ENCODE assay signal across 27 cellular contexts in genomic region chr1:246128494-246129069, GRCh38.
A peak's percentile ranks its signal among the peaks of the same experiment; 100 is the strongest.
DNase-seq lines count a peak whose midpoint lies in the region; ATAC-seq, FAIRE-seq and TF ChIP-seq lines count a peak whose summit lies in the region.
"Had no signal": no experiment of that assay in that cellular context is flagged by ENCODE, and none has a peak within 500 bp of the region (broad histone marks: within the 10 kb centered on the region; RNA-seq: fewer than 3 reads in every experiment).

No MANE protein-coding gene starts in this region.

- no peak overlapping the region for H3K9ac ChIP-seq in GM12878 (ENCODE audit: control insufficient read depth, insufficient read depth, low read length)
- H3K9ac ChIP-seq: BLaER1 treated with 17β-estradiol and CSF1 and Interleukin-3, amounts not matched to agents 10 nM and 100 nM had no signal

- no peaks in the 10 kb centered on the region for H3K36me3 ChIP-seq in GM12878 (ENCODE audit: control insufficient read depth in 2 of 2, insufficient read depth in 2 of 2, low read length in 1 of 2)
- H3K36me3 ChIP-seq: MG63 had no signal

- no peak for TF ChIP-seq EP300 in GM12878 (IDR thresholded peaks at IDR 0.05; ENCODE audit: borderline replicate concordance in 1 of 2, control insufficient read depth in 1 of 2, low read depth in 2 of 2, low read length in 2 of 2)

- no peak overlapping the region for H3K4me2 ChIP-seq in GM12878 (ENCODE audit: control insufficient read depth, insufficient read depth)
- H3K4me2 ChIP-seq: BLaER1 treated with 17β-estradiol and CSF1 and Interleukin-3, amounts not matched to agents 10 nM and 100 nM had no signal

- peaks cover 1% of the 10 kb centered on the region; the same call in 1 of the 3 replicates for H3K9me3 ChIP-seq in GM12878 (replicated peaks; ENCODE audit: control insufficient read depth, insufficient read depth, low read length)
- H3K9me3 ChIP-seq: BLaER1 treated with 17β-estradiol and CSF1 and Interleukin-3, amounts not matched to agents 10 nM and 100 nM; MG63 had no signal

- SMC1A ChIA-PET in GM12878 (lab: Charles Lee; ENCODE audit: uncharacterized antibody, unreplicated experiment) = no interaction called here

- H3K27ac ChIP-seq in GM12878 (ENCODE audit: control insufficient read depth, insufficient read depth) = no peak overlapping the region
- H3K27ac ChIP-seq: BLaER1 treated with 17β-estradiol and CSF1 and Interleukin-3, amounts not matched to agents 10 nM and 100 nM had no signal

- ATAC-seq in GM19023 (IDR thresholded peaks at IDR 0.05; ENCODE audit: unreplicated experiment) = peak; percentile 82
- ATAC-seq in HG02885 (IDR thresholded peaks at IDR 0.05; ENCODE audit: poor library complexity, unreplicated experiment) = peak; percentile 64
- peak; percentile 81 for ATAC-seq in GM12878
- ATAC-seq: sciatic nerve had no signal

- POLR2A ChIA-PET in GM12878 (lab: Charles Lee) = no interaction called here

- no peak for TF ChIP-seq POLR2A in GM12878 (IDR thresholded peaks at IDR 0.05; ENCODE audit: low read depth, low read length)

- H3K79me2 ChIP-seq in GM12878 (ENCODE audit: control insufficient read depth, insufficient read depth, low read length) = no peaks in the 10 kb centered on the region

- CTCF ChIA-PET in GM12878 (lab: Yijun Ruan, JAX) = interaction anchor here (1.7 kb wide), 1 partner anchor 86 kb away, joined by 4 read pairs; no protein-coding TSS in a partner anchor

- in situ Hi-C loops in GM12878 (cut with MboI) = no loop called here

- no peaks in the 10 kb centered on the region for H4K20me1 ChIP-seq in GM12878 (ENCODE audit: control insufficient read depth, insufficient read depth)
- H4K20me1 ChIP-seq: BLaER1 treated with 17β-estradiol and CSF1 and Interleukin-3, amounts not matched to agents 10 nM and 100 nM had no signal

- intact Hi-C loops in GM12878 (cut with micrococcal nuclease; ENCODE audit: unreplicated experiment) = no loop called here

- H3K27me3 ChIP-seq in GM12878 (replicated peaks in 1 of 2; ENCODE audit: control insufficient read depth in 2 of 2, insufficient read depth in 2 of 2, low read length in 1 of 2) = no peaks in the 10 kb centered on the region
- H3K27me3 ChIP-seq: BLaER1 treated with 17β-estradiol and CSF1 and Interleukin-3, amounts not matched to agents 10 nM and 100 nM; MG63 had no signal

- WGBS in GM12878 (ENCODE audit: insufficient coverage, insufficient replicate concordance, low lambda C conversion rate, missing lambda C conversion rate) = 83% methylated on average over 9 of the region's 9 CpGs

- no peak for TF ChIP-seq CTCF in GM12865 (IDR thresholded peaks at IDR 0.05; ENCODE audit: insufficient read depth, low read depth, low read length, missing control alignments)
- no peak for TF ChIP-seq CTCF in GM12878 (IDR thresholded peaks at IDR 0.05 in 2 of 3, conservative IDR thresholded peaks at IDR 0.05 in 1 of 3; ENCODE audit: control insufficient read depth in 2 of 3, extremely low read depth in 1 of 3, insufficient read depth in 1 of 3, low read depth in 3 of 3, low read length in 3 of 3)

- RAD21 ChIA-PET in GM12878 (lab: Charles Lee; ENCODE audit: unreplicated experiment) = no interaction called here

- no peak overlapping the region for H2AFZ ChIP-seq in GM12878 (ENCODE audit: control insufficient read depth, low read depth, low read length)

- H3K4me1 ChIP-seq in GM12878 (ENCODE audit: control insufficient read depth, insufficient read depth, low read length) = no peaks in the 10 kb centered on the region; the same call in 1 of the 2 replicates
- H3K4me1 ChIP-seq: BLaER1 treated with 17β-estradiol and CSF1 and Interleukin-3, amounts not matched to agents 10 nM and 100 nM had no signal

- H3K4me3 ChIP-seq in GM12865 (ENCODE audit: low read depth, low read length) = no peak overlapping the region
- H3K4me3 ChIP-seq in GM12878 = no peak overlapping the region
- H3K4me3 ChIP-seq: BLaER1 treated with 17β-estradiol and CSF1 and Interleukin-3, amounts not matched to agents 10 nM and 100 nM; MG63 had no signal

- peak; percentile 48 for DNase-seq in GM12865 (ENCODE audit: low read depth)
- no peak for DNase-seq in GM12878 (ENCODE audit: low read depth, low spot score)
- no peak for DNase-seq in OCI-M2 (lab: John Stamatoyannopoulos, UW; ENCODE audit: unreplicated experiment)
- no peak for DNase-seq in GM19239 (ENCODE audit: insufficient read length, low spot score)
- DNase-seq in activated T-cell treated with anti-CD3 and anti-CD28 coated beads, Interleukin-2, amount 50 U/mL, for 1 hour = no peak
- DNase-seq: activated CD4-positive, alpha-beta T cell treated with anti-CD3 and anti-CD28 coated beads for 4 hours; activated naive CD8-positive, alpha-beta T cell treated with anti-CD3 and anti-CD28 coated beads, Interleukin-2, amount 10 ng/mL, durations not matched to agents 7 days and 5 days; central memory CD4-positive, alpha-beta T cell; dermis blood vessel endothelial cell; DMS53; HCEC 1CT; hippocampal formation; MG63; NCI-H1417; NCI-H2081; NCI-H2227 treated with DMSO at 0.1 percent for 48 hours; NCI-H526 treated with DMSO at 0.1 percent for 48 hours; Right ventricle myocardium superior; stimulated activated CD4-positive, alpha-beta T cell treated with anti-CD3 and anti-CD28 coated beads, Interleukin-12 subunit alpha, Interleukin-12 subunit beta, amount 100 ng/mL, for 4 hours; stimulated activated CD4-positive, alpha-beta T cell treated with anti-CD3 and anti-CD28 coated beads, Interleukin-4, amount 100 ng/mL, for 1 hour; substantia nigra had no signal

- FAIRE-seq in GM12878 (lab: Jason Lieb, UNC) (no peak), GM19239 (lab: Jason Lieb, UNC) (no peak)
- FAIRE-seq: endometrium, GM18507 had no signal

- no TSS peak for BruUV-seq in GM12878 (replicated peaks; lab: Mats Ljungman, UMichigan)

- TF ChIP-seq RAD21 in GM12878 (IDR thresholded peaks at IDR 0.05; ENCODE audit: insufficient read depth, low read depth, low read length) = no peak

TF ChIP-seq in GM12878, 131 proteins besides CTCF, POLR2A, EP300 and RAD21:
- peak; percentile 51 for TF ChIP-seq RUNX3 (IDR thresholded peaks at IDR 0.05; ENCODE audit: low read length)
- 0 out of 2 replicates have a peak, but pooled peaks have one; percentile 15 for TF ChIP-seq TCF7 (IDR thresholded peaks at IDR 0.05; ENCODE audit: borderline replicate concordance)
- no peak for TF ChIP-seq ZNF622 (IDR thresholded peaks at IDR 0.05)
- no peak for TF ChIP-seq LARP7 (IDR thresholded peaks at IDR 0.05)
- no peak for TF ChIP-seq SIN3A (IDR thresholded peaks at IDR 0.05; ENCODE audit: low read depth, low read length)
- TF ChIP-seq ATF2 (IDR thresholded peaks at IDR 0.05; ENCODE audit: low read length) = no peak
